ENCODE assay signal across 8 cellular contexts in the genomic region with DNA sequence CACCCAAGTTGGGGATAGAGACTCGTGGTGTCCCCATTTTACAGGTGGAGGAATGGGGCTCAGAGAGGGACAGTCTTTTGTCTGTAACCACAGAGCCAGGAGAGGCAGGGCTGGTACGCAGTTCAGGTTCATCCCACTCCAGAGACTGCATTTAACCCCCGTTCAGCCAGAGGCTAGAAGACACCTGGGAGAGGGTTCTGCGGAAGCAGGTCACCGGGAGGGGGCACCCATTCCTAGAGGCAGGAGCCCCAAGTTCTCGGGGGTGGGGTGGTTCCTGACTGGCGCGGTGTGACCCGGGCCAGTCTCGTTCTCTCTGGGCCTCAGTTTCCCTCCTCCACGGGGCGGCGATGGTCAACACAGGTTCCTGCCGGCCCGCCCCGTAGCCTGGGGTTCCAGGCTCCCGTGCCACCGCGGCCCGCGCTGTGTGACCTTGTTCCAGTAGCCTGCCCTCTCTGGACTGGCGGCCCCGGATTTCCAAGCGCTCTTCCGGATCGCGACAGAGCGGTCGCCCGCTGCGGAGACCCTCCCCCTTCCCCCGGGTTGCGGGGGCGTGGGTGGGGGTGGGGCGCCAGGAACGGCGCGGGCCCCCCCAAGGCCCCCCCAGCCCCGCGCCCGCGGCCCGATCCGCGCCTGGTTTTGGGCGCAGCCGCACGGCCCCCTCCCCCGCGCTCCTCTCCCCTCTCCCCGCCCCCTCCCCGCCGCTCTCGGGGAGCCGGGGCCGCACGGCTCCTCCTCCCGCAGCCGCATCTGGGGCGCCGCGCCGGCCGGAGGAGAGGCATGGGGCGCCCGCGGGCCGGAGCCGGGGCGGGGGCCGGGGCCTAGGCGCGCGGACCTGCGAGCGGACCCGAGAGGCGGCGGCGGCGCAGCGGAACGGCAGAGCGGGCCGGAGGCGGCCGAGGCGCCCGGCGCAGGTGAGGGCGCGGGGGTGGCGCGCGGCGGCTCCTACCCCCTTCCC. TPM values are rescaled to one million over a fixed set of nuclear protein-coding genes. Genes with fewer than 3 reads are reported as not detected.
DNase-seq lines count a peak whose midpoint lies in the region; ATAC-seq and TF ChIP-seq lines count a peak whose summit lies in the region.

A gene with protein sequence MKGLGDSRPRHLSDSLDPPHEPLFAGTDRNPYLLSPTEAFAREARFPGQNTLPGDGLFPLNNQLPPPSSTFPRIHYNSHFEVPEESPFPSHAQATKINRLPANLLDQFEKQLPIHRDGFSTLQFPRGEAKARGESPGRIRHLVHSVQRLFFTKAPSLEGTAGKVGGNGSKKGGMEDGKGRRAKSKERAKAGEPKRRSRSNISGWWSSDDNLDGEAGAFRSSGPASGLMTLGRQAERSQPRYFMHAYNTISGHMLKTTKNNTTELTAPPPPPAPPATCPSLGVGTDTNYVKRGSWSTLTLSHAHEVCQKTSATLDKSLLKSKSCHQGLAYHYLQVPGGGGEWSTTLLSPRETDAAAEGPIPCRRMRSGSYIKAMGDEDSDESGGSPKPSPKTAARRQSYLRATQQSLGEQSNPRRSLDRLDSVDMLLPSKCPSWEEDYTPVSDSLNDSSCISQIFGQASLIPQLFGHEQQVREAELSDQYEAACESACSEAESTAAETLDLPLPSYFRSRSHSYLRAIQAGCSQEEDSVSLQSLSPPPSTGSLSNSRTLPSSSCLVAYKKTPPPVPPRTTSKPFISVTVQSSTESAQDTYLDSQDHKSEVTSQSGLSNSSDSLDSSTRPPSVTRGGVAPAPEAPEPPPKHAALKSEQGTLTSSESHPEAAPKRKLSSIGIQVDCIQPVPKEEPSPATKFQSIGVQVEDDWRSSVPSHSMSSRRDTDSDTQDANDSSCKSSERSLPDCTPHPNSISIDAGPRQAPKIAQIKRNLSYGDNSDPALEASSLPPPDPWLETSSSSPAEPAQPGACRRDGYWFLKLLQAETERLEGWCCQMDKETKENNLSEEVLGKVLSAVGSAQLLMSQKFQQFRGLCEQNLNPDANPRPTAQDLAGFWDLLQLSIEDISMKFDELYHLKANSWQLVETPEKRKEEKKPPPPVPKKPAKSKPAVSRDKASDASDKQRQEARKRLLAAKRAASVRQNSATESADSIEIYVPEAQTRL (plus strand): TSS at position 738 of the 955 bp plus-strand sequence. CDS start 125,379 bp downstream, outside the sequence.

- 1 to 2% methylated on average over 45 to 93 of the region's 96 CpGs for WGBS in lung, 2 donors
- 2% methylated on average over 74 of the region's 96 CpGs for WGBS in urinary bladder

- H3K4me1 Mint-ChIP-seq in activated T-cell treated with anti-CD3 and anti-CD28 coated beads, Interleukin-2, amount 50 U/mL, for 72 hours (ENCODE audit: low read depth): no peaks in the 10 kb centered on the region

- no peak for TF ChIP-seq CTCF in lung (IDR thresholded peaks at IDR 0.05; ENCODE audit: control extremely low read depth, extremely low read depth)

- DNase-seq in activated T-cell treated with anti-CD3 and anti-CD28 coated beads, Interleukin-2, amount 50 U/mL, for 72 hours: peak in 1 of 2 donors; percentile 4
- DNase-seq in activated T-cell treated with anti-CD3 and anti-CD28 coated beads for 4 hours (no peak), cerebellar cortex (ENCODE audit: low spot score) (peak; percentile 35), lung (ENCODE audit: low spot score) (no peak), SK-N-DZ (ENCODE audit: low spot score) (no peak), foreskin melanocyte (no peak), RKO (ENCODE audit: low spot score) (no peak)

- peaks cover 68% of the 10 kb centered on the region for H3K27me3 Mint-ChIP-seq in activated T-cell treated with anti-CD3 and anti-CD28 coated beads, Interleukin-2, amount 50 U/mL, for 72 hours (ENCODE audit: low read depth)

- H3K27ac Mint-ChIP-seq in activated T-cell treated with anti-CD3 and anti-CD28 coated beads, Interleukin-2, amount 50 U/mL, for 72 hours: no peak within 1 kb of the TSS

- peak within 1 kb of the TSS; percentile 60 to 79 for H3K4me3 Mint-ChIP-seq in activated T-cell treated with anti-CD3 and anti-CD28 coated beads, Interleukin-2, amount 50 U/mL, for 72 hours

- ATAC-seq in activated T-cell treated with anti-CD3 and anti-CD28 coated beads, Interleukin-2, amount 50 U/mL, for 72 hours (replicated peaks in 1 of 2): peak; percentile 44
- no peak for ATAC-seq in lung (ENCODE audit: insufficient read depth, low FRiP score)

- H3K27ac ChIP-seq in lung (ENCODE audit: low read depth in 1 of 2, low read length in 1 of 2): no peak within 1 kb of the TSS
- no peak within 1 kb of the TSS for H3K27ac ChIP-seq in urinary bladder (ENCODE audit: low read depth)

- peaks cover 8% of the 10 kb centered on the region for H3K27me3 ChIP-seq in lung (ENCODE audit: control insufficient read depth, insufficient read depth)

- no peaks in the 10 kb centered on the region for H3K36me3 ChIP-seq in lung (ENCODE audit: control insufficient read depth in 2 of 2, insufficient read depth in 2 of 2, low read length in 2 of 2)
- H3K36me3 ChIP-seq in urinary bladder (ENCODE audit: insufficient read depth): no peaks in the 10 kb centered on the region

- H3K4me3 ChIP-seq in lung: no peak within 1 kb of the TSS
- H3K4me3 ChIP-seq in urinary bladder (ENCODE audit: low read depth, low read length): peak within 1 kb of the TSS; percentile 44

- H3K9me3 Mint-ChIP-seq in activated T-cell treated with anti-CD3 and anti-CD28 coated beads, Interleukin-2, amount 50 U/mL, for 72 hours: no peaks in the 10 kb centered on the region

- H3K4me1 ChIP-seq in lung (ENCODE audit: control insufficient read depth in 2 of 2, insufficient read depth in 2 of 2, low read length in 2 of 2) (peaks cover 0 to 4% of the 10 kb centered on the region in 2 donors), urinary bladder (ENCODE audit: insufficient read depth) (peaks cover 6% of the 10 kb centered on the region)

- peaks cover 0 to 5% of the 10 kb centered on the region in 2 donors for H3K9me3 ChIP-seq in lung (ENCODE audit: control insufficient read depth in 2 of 2, insufficient read depth in 1 of 2, low read length in 1 of 2)

- no peaks in the 10 kb centered on the region for H3K36me3 Mint-ChIP-seq in activated T-cell treated with anti-CD3 and anti-CD28 coated beads, Interleukin-2, amount 50 U/mL, for 72 hours (ENCODE audit: insufficient read depth in 2 of 2)

RNA-seq across cellular contexts. Expression of the gene that starts here (rescaled TPM):
- total RNA-seq in activated T-cell treated with anti-CD3 and anti-CD28 coated beads, Interleukin-2, amount 50 U/mL, for 72 hours: 10 to 100 TPM; 30.6 to 38.3 TPM
- 10 to 100 TPM; 36.5 to 67.6 TPM for total RNA-seq in lung
- 10 to 100 TPM; 34.6 to 35.1 TPM for polyA plus RNA-seq in lung
- total RNA-seq in urinary bladder: 17.2 TPM
- polyA plus RNA-seq in urinary bladder: 61.3 TPM
- 32.8 and 35.8 TPM in 2 replicates for polyA plus RNA-seq in SK-N-DZ (2014; cell fraction: cytosol; rRNA removed)
- polyA plus RNA-seq in SK-N-DZ (2014; cell fraction: nucleus; rRNA removed): 33.4 and 89.1 TPM in 2 replicates
